Comparison of ENCODE assay signal across 11 cellular contexts in the genomic region with DNA sequence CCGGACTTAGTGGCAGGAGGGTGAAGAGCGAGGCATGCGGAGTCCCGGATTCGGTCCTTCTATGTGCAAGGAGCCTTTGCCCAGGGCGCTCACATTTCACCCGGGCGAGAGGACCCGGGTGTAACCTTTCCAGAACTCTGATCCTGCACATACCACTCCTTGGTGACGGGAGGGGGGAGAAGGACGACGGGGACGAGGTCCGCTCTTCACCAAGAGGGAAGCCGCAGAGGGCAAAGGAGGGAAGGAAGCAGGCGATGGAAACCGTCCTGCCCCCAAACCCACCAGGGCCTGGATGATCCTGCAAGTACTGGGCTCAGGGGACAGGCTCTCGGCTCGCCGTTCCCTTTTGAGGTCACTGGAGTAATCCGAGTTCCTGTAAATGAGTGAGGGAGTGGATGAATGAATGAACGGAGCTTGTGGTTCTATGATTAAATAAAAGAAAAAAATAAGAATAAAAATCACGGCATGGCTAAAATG. TPM values are rescaled to one million over a fixed set of nuclear protein-coding genes. Genes with fewer than 3 reads are reported as not detected.
A peak's percentile ranks its signal among the peaks of the same experiment; 100 is the strongest.
DNase-seq lines count a peak whose midpoint lies in the region; ATAC-seq, FAIRE-seq and TF ChIP-seq lines count a peak whose summit lies in the region.
"Had no signal": no experiment of that assay in that cellular context is flagged by ENCODE, and none has a peak within 500 bp of the region (broad histone marks: within the 10 kb centered on the region; RNA-seq: fewer than 3 reads in every experiment).

No MANE protein-coding gene starts in this region.

- peaks cover 65% of the 10 kb centered on the region for H3K27me3 ChIP-seq in H7 (ENCODE audit: control insufficient read depth, insufficient read depth, low read length)
- H3K27me3 ChIP-seq in astrocyte (ENCODE audit: insufficient read depth, low read length) = peaks cover 79% of the 10 kb centered on the region
- peaks cover 27 to 98% of the 10 kb centered on the region in 2 donors for H3K27me3 ChIP-seq in left lung

- no peaks in the 10 kb centered on the region for H4K20me1 ChIP-seq in astrocyte (ENCODE audit: insufficient read depth, low read length)

- no peak overlapping the region for H3K27ac Mint-ChIP-seq in astrocyte (ENCODE audit: unreplicated experiment)
- no peak overlapping the region for H3K27ac Mint-ChIP-seq in stimulated activated naive B cell treated with anti-CD40 and anti-IgM and Interleukin-4, amounts not matched to agents 10 μg/mL and 1 μg/mL and 100 μg/mL, for 72 hours

- peaks cover 1% of the 10 kb centered on the region for H3K4me1 Mint-ChIP-seq in astrocyte (ENCODE audit: low read depth, unreplicated experiment)
- peaks cover 3 to 7% of the 10 kb centered on the region in 2 donors for H3K4me1 Mint-ChIP-seq in stimulated activated naive B cell treated with anti-CD40 and anti-IgM and Interleukin-4, amounts not matched to agents 10 μg/mL and 1 μg/mL and 100 μg/mL, for 72 hours

- TF ChIP-seq CTCF in astrocyte (IDR thresholded peaks at IDR 0.05; ENCODE audit: insufficient read depth, low read depth, low read length) (no peak), left lung (IDR thresholded peaks at IDR 0.05) (no peak)

- H3K27ac ChIP-seq in astrocyte (ENCODE audit: low read depth, low read length) = no peak overlapping the region
- no peak overlapping the region for H3K27ac ChIP-seq in left lung

- H3K36me3 Mint-ChIP-seq in astrocyte (ENCODE audit: low read depth, unreplicated experiment) = no peaks in the 10 kb centered on the region
- no peaks in the 10 kb centered on the region for H3K36me3 Mint-ChIP-seq in stimulated activated naive B cell treated with anti-CD40 and anti-IgM and Interleukin-4, amounts not matched to agents 10 μg/mL and 1 μg/mL and 100 μg/mL, for 72 hours

- H3K79me2 ChIP-seq in astrocyte (ENCODE audit: insufficient read depth, low read length) = no peaks in the 10 kb centered on the region

- no peaks in the 10 kb centered on the region for H3K9me3 Mint-ChIP-seq in astrocyte (ENCODE audit: unreplicated experiment)
- H3K9me3 Mint-ChIP-seq in stimulated activated naive B cell treated with anti-CD40 and anti-IgM and Interleukin-4, amounts not matched to agents 10 μg/mL and 1 μg/mL and 100 μg/mL, for 72 hours = no peaks in the 10 kb centered on the region

- H2AFZ ChIP-seq in astrocyte (ENCODE audit: low read depth, low read length) = no peak overlapping the region

- peak overlapping the region; percentile 74 for H3K4me3 Mint-ChIP-seq in astrocyte (ENCODE audit: unreplicated experiment)
- H3K4me3 Mint-ChIP-seq in stimulated activated naive B cell treated with anti-CD40 and anti-IgM and Interleukin-4, amounts not matched to agents 10 μg/mL and 1 μg/mL and 100 μg/mL, for 72 hours = peak overlapping the region; percentile 25 to 67

- H3K4me3 ChIP-seq in H7 (ENCODE audit: insufficient read depth, low read depth, low read length) (peak overlapping the region; percentile 65), astrocyte (ENCODE audit: insufficient read depth, low read depth, low read length) (no peak overlapping the region), left lung (peak overlapping the region in 1 of 2 donors; percentile 51)

- intact Hi-C loops in left lung (cut with DNase I) = no loop called here

- peak; percentile 15 for ATAC-seq in left lung
- ATAC-seq in stimulated activated naive B cell treated with anti-CD40 and anti-IgM and Interleukin-4, amounts not matched to agents 10 μg/mL and 1 μg/mL and 100 μg/mL, for 72 hours (replicated peaks) = no peak
- no peak for ATAC-seq in HG02852 (IDR thresholded peaks at IDR 0.05; ENCODE audit: unreplicated experiment)
- no peak for ATAC-seq in HG03565 (IDR thresholded peaks at IDR 0.05; ENCODE audit: unreplicated experiment)

- H3K9me3 ChIP-seq in astrocyte (ENCODE audit: insufficient read depth, low read depth, low read length) (no peaks in the 10 kb centered on the region), left lung (no peaks in the 10 kb centered on the region)

- peak overlapping the region; percentile 79 for H3K4me2 ChIP-seq in astrocyte (ENCODE audit: low read length)

- no peaks in the 10 kb centered on the region for H3K4me1 ChIP-seq in astrocyte (ENCODE audit: insufficient read depth, low read length)
- H3K4me1 ChIP-seq in left lung = peaks cover 3 to 15% of the 10 kb centered on the region in 2 donors

- peaks cover 48% of the 10 kb centered on the region for H3K27me3 Mint-ChIP-seq in astrocyte (ENCODE audit: low read depth, unreplicated experiment)
- H3K27me3 Mint-ChIP-seq in stimulated activated naive B cell treated with anti-CD40 and anti-IgM and Interleukin-4, amounts not matched to agents 10 μg/mL and 1 μg/mL and 100 μg/mL, for 72 hours = peaks cover 46 to 70% of the 10 kb centered on the region in 2 donors

- FAIRE-seq in astrocyte (lab: Jason Lieb, UNC) = no peak

- no peak overlapping the region for H3K9ac ChIP-seq in astrocyte (ENCODE audit: low read length)

- H3K36me3 ChIP-seq in H7 (replicated peaks; ENCODE audit: control insufficient read depth, insufficient read depth, low read length) (no peaks in the 10 kb centered on the region), astrocyte (ENCODE audit: insufficient read depth, low read length) (no peaks in the 10 kb centered on the region), left lung (no peaks in the 10 kb centered on the region)

- DNase-seq in H7 (no peak), astrocyte (ENCODE audit: low read depth) (no peak), left lung (no peak), NCI-H748 treated with DMSO at 0.1 percent for 48 hours (lab: John Stamatoyannopoulos, UW) (no peak)
- DNase-seq in stimulated activated naive B cell treated with anti-CD40 and anti-IgM and Interleukin-4, amounts not matched to agents 10 μg/mL and 1 μg/mL and 100 μg/mL, for 72 hours = no peak
- no peak for DNase-seq in activated CD8-positive, alpha-beta memory T cell treated with anti-CD3 and anti-CD28 coated beads, Interleukin-2, amount 50 U/mL, for 4 hours
- DNase-seq: activated effector memory CD4-positive, alpha-beta T cell treated with anti-CD3 and anti-CD28 coated beads, Interleukin-2, amount 50 U/mL, for 16 hours; NCI-H2081; occipital lobe had no signal

RNA-seq across cellular contexts. Expression of a gene that starts 1.0 kb away (rescaled TPM):
- total RNA-seq in H7 (2014; rRNA removed; shearing (Covaris generic)) = 1.1 and 4.4 TPM in 2 replicates
- total RNA-seq in astrocyte (0.70 and 0.77 TPM in 2 replicates), left lung (1 to 10 TPM; 3.6 to 4.5 TPM)
- total RNA-seq: occipital lobe had no signal

RNA-seq across cellular contexts. Expression of a gene that starts 16.4 kb away (rescaled TPM):
- total RNA-seq in H7 (2014; rRNA removed; shearing (Covaris generic)) = 9.6 and 9.9 TPM in 2 replicates
- total RNA-seq in astrocyte = 5.5 and 6.2 TPM in 2 replicates
- 1 to 10 TPM; 4.7 to 5.6 TPM for total RNA-seq in left lung

RNA-seq across cellular contexts. Expression of a gene that starts 26.6 kb away (rescaled TPM):
- total RNA-seq in H7 (2014; rRNA removed; shearing (Covaris generic)) = 3.1 and 4.2 TPM in 2 replicates
- total RNA-seq in astrocyte (9.4 and 11.9 TPM in 2 replicates), left lung (10 to 100 TPM; 11.3 to 14.9 TPM)

RNA-seq across cellular contexts. Expression of a gene that starts 41.1 kb away (rescaled TPM):
- 141 and 142 TPM in 2 replicates for total RNA-seq in H7 (2014; rRNA removed; shearing (Covaris generic))
- total RNA-seq in astrocyte = 143 and 148 TPM in 2 replicates
- 10 to 100 TPM; 62.2 to 89.0 TPM for total RNA-seq in left lung

RNA-seq across cellular contexts. Expression of a gene that starts 42.2 kb away (rescaled TPM):
- 1.1 and 1.9 TPM in 2 replicates for total RNA-seq in H7 (2014; rRNA removed; shearing (Covaris generic))
- total RNA-seq in astrocyte (1.2 and 1.8 TPM in 2 replicates), left lung (1 to 10 TPM; 4.1 to 8.1 TPM)
